In the genomic region with DNA sequence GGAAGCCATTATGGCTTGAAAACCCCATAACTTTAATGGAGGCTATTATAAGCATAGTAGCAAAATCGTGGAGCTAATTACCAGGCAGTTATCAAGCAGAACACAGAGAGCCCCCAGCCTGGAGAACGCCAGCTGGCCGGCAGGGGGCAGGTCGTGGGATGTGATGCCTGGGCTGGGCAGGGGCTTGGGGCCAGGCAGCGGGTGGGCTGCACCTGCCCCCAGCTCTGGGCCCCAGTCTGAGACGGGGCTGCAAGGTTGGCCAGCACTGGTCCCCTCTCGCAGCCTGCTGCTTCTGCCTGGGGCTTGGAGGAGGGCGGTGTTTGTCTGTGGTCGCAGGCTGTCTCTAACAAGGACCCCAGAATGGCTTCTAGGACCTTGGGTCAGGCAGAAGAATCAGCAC, we compare ENCODE assay signal across 21 cellular contexts. TPM values are rescaled to one million over a fixed set of nuclear protein-coding genes. Genes with fewer than 3 reads are reported as not detected.
DNase-seq lines count a peak whose midpoint lies in the region; TF ChIP-seq lines count a peak whose summit lies in the region.
"Had no signal": no experiment of that assay in that cellular context is flagged by ENCODE, and none has a peak within 500 bp of the region (broad histone marks: within the 10 kb centered on the region; RNA-seq: fewer than 3 reads in every experiment).

No MANE protein-coding gene starts in this region.

- WGBS in trophoblast cell (ENCODE audit: extremely low coverage, insufficient coverage, insufficient read length): no CpG with 5 or more reads among the region's 9 CpGs

- no peak overlapping the region for H2BK12ac ChIP-seq in trophoblast cell (ENCODE audit: low read length)

- no peaks in the 10 kb centered on the region for H3K36me3 ChIP-seq in BLaER1
- no peaks in the 10 kb centered on the region for H3K36me3 ChIP-seq in trophoblast cell (ENCODE audit: control insufficient read depth in 1 of 2, insufficient read depth in 2 of 2, low read length in 2 of 2)
- H3K36me3 ChIP-seq: MG63, neutrophil, sigmoid colon had no signal

- H3K4me2 ChIP-seq in BLaER1 (peak overlapping the region; percentile 58; the same call in 1 of the 2 replicates), trophoblast cell (ENCODE audit: low read length) (no peak overlapping the region)

- H3K23ac ChIP-seq in trophoblast cell (ENCODE audit: low read length): no peak overlapping the region

- H4K12ac ChIP-seq in trophoblast cell (ENCODE audit: low read depth, low read length): no peak overlapping the region

- no peak overlapping the region for H3K18ac ChIP-seq in trophoblast cell (ENCODE audit: low read length)

- H3K4me1 ChIP-seq in BLaER1 (peaks cover 42% of the 10 kb centered on the region), trophoblast cell (ENCODE audit: control insufficient read depth in 1 of 2, insufficient read depth in 2 of 2, low read length in 2 of 2) (no peaks in the 10 kb centered on the region)
- H3K4me1 ChIP-seq: body of pancreas, sigmoid colon had no signal

- H3K79me1 ChIP-seq in trophoblast cell (ENCODE audit: low read length): no peaks in the 10 kb centered on the region

- H3K9ac ChIP-seq in BLaER1 (no peak overlapping the region), trophoblast cell (ENCODE audit: low read length) (no peak overlapping the region)
- H3K9ac ChIP-seq: GM23248 had no signal

- no peak overlapping the region for H3K14ac ChIP-seq in trophoblast cell (ENCODE audit: low read length)

- no peak overlapping the region for H4K91ac ChIP-seq in trophoblast cell (ENCODE audit: low read depth, low read length)

- H3K9me3 ChIP-seq in BLaER1 (peaks cover 4% of the 10 kb centered on the region), trophoblast cell (ENCODE audit: insufficient read depth, low read depth, low read length) (peaks cover 2% of the 10 kb centered on the region)
- H3K9me3 ChIP-seq: body of pancreas, MG63, neutrophil, sigmoid colon had no signal

- H3K27me3 ChIP-seq in BLaER1: peaks cover 49% of the 10 kb centered on the region
- no peaks in the 10 kb centered on the region for H3K27me3 ChIP-seq in dorsolateral prefrontal cortex
- no peaks in the 10 kb centered on the region for H3K27me3 ChIP-seq in trophoblast cell (ENCODE audit: insufficient read depth, low read length)
- H3K27me3 ChIP-seq: body of pancreas, MG63 had no signal

- H4K8ac ChIP-seq in trophoblast cell (ENCODE audit: low read depth, low read length): no peak overlapping the region

- no peak overlapping the region for H2BK120ac ChIP-seq in trophoblast cell (ENCODE audit: insufficient read depth, low read length, poor library complexity)

- H3K4ac ChIP-seq in trophoblast cell (ENCODE audit: low read depth, low read length): no peak overlapping the region

- H3K79me2 ChIP-seq in trophoblast cell (ENCODE audit: control insufficient read depth, insufficient read depth, low read length, poor library complexity): no peaks in the 10 kb centered on the region

- H4K20me1 ChIP-seq in BLaER1: peaks cover 95% of the 10 kb centered on the region

- no peak for DNase-seq in LNCaP clone FGC (ENCODE audit: low read depth)
- no peak for DNase-seq in dorsolateral prefrontal cortex
- no peak for DNase-seq in NCI-H345 (lab: John Stamatoyannopoulos, UW)
- no peak for DNase-seq in trophoblast cell
- DNase-seq in NCI-H524 (lab: John Stamatoyannopoulos, UW): no peak
- DNase-seq: activated naive CD4-positive, alpha-beta T cell; body of pancreas; cerebellar nuclear complex; EL; GM23248; mesenchymal stem cell; MG63; NCI-H1694; sigmoid colon; stimulated activated CD4-positive, alpha-beta T cell treated with anti-CD3 and anti-CD28 coated beads, Interleukin-4, amount 100 ng/mL, for 24 hours had no signal

- no peak overlapping the region for H2AK5ac ChIP-seq in trophoblast cell (ENCODE audit: low read length)

- H2AFZ ChIP-seq in trophoblast cell (ENCODE audit: insufficient read depth, low read length, poor library complexity): no peak overlapping the region
- H2AFZ ChIP-seq: GM23248 had no signal

- H3K27ac ChIP-seq in 22Rv1 (no peak overlapping the region), BLaER1 (no peak overlapping the region), dorsolateral prefrontal cortex (peak overlapping the region in 38 of 59 donors; percentile 8 to 70 (median 46)), trophoblast cell (ENCODE audit: low read depth, low read length) (no peak overlapping the region)
- H3K27ac ChIP-seq: body of pancreas, GM23248, neutrophil, RWPE1, sigmoid colon, SK-N-MC had no signal

- peak; percentile 26 for TF ChIP-seq CTCF in 22Rv1 (IDR thresholded peaks at IDR 0.05)
- TF ChIP-seq CTCF in LNCaP clone FGC (IDR thresholded peaks at IDR 0.05; ENCODE audit: control insufficient read depth, extremely low read depth, insufficient read depth): 0 out of 2 replicates have a peak, but pooled peaks have one; percentile 5
- peak in 45 of 56 donors; percentile 9 to 58 (median 31) for TF ChIP-seq CTCF in dorsolateral prefrontal cortex (IDR thresholded peaks at IDR 0.05 in 54 of 56, conservative IDR thresholded peaks at IDR 0.05 in 2 of 56; ENCODE audit: low read depth in 1 of 56, partially characterized antibody in 56 of 56)

- H2BK5ac ChIP-seq in trophoblast cell (ENCODE audit: low read depth, low read length, poor library complexity): no peak overlapping the region

- no peak overlapping the region for H3K4me3 ChIP-seq in BLaER1
- H3K4me3 ChIP-seq in LNCaP clone FGC (ENCODE audit: low read depth, low read length): no peak overlapping the region
- H3K4me3 ChIP-seq in dorsolateral prefrontal cortex: no peak overlapping the region
- no peak overlapping the region for H3K4me3 ChIP-seq in trophoblast cell (ENCODE audit: low read depth, low read length)
- H3K4me3 ChIP-seq: body of pancreas, GM23248, MG63, sigmoid colon, SK-N-MC had no signal

- intact Hi-C loops in dorsolateral prefrontal cortex (cut with DNase I): loop anchor here (5.0 to 10.0 kb wide), 2 partner anchors 176 to 244 kb away; no protein-coding TSS in a partner anchor

RNA-seq across cellular contexts. Expression of a gene that starts 20.9 kb away (rescaled TPM):
- total RNA-seq in dorsolateral prefrontal cortex: 100 to 1,000 TPM; 204 to 380 (median 266) TPM
- 0.06 and 0.07 TPM in 2 replicates for polyA plus RNA-seq in trophoblast cell (2013)
- total RNA-seq: GM23248 had no signal
- polyA plus RNA-seq: CD14-positive monocyte, GM23248 had no signal

RNA-seq across cellular contexts. Expression of a gene that starts 59.4 kb away (rescaled TPM):
- 1 to 10 TPM in 119 of 120 experiments, under 1 TPM in 1; 0.81 to 5.9 (median 3.3) TPM for total RNA-seq in dorsolateral prefrontal cortex
- polyA plus RNA-seq in trophoblast cell (2013): 0.18 and 0.24 TPM in 2 replicates
- total RNA-seq: GM23248 had no signal
- polyA plus RNA-seq: CD14-positive monocyte had no signal

Comparison
In these comparisons a context has a peak if more than half of its experiments do, and no peak if none do; other contexts are left out.
1. H3K27ac ChIP-seq: peak in dorsolateral prefrontal cortex (38 of 59); none in 22Rv1 (single experiment), BLaER1 (single experiment) and trophoblast cell (single experiment).
2. Peak in every context shown above with its lines, with median percentiles within 50 percentile points of each other: CTCF ChIP-seq.